12 cellular contexts compared by ENCODE assay signal in the genomic region with DNA sequence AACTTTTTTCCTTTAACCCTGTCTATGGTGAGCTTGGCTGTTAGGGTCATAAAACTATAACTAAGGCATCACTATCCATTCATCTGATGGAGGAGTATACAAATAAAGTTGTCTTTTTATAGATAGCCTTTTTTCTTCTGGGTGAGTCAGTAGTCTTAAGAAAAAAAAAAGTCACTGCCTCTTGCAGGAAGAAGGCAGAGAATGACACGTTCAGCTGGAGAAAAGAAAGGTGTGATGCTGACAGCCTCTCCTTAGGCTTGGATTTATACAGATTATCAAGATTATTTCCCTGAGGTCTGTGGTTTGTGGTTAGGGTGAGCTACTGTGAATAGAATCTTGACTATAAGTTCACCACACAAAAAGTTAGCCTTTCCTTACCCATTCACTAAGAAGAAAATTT. TPM values are rescaled to one million over a fixed set of nuclear protein-coding genes. Genes with fewer than 3 reads are reported as not detected.
A peak's percentile ranks its signal among the peaks of the same experiment; 100 is the strongest.
DNase-seq lines count a peak whose midpoint lies in the region; ATAC-seq and TF ChIP-seq lines count a peak whose summit lies in the region.
"Had no signal": no experiment of that assay in that cellular context is flagged by ENCODE, and none has a peak within 500 bp of the region (broad histone marks: within the 10 kb centered on the region; RNA-seq: fewer than 3 reads in every experiment).

No MANE protein-coding gene starts in this region.

- TF ChIP-seq CTCF in type B pancreatic cell (conservative IDR thresholded peaks at IDR 0.05), result no peak

- no peak for DNase-seq in activated naive CD8-positive, alpha-beta T cell treated with anti-CD3 and anti-CD28 coated beads, Interleukin-2, amount 50 U/mL, for 24 hours
- no peak for DNase-seq in activated naive CD8-positive, alpha-beta T cell treated with anti-CD3 and anti-CD28 coated beads for 36 hours
- DNase-seq in RPMI7951 (ENCODE audit: low read depth) (peak; percentile 69), fibroblast of peridontal ligament (ENCODE audit: extremely low read depth) (peak; percentile 71), type B pancreatic cell (ENCODE audit: extremely low spot score, unreplicated experiment) (no peak), COLO829 (ENCODE audit: low spot score) (no peak), DMS114 treated with DMSO at 0.1 percent for 48 hours (lab: John Stamatoyannopoulos, UW; ENCODE audit: unreplicated experiment) (no peak)
- no peak for DNase-seq in effector CD8-positive, alpha-beta T cell (lab: John Stamatoyannopoulos, UW)
- DNase-seq: NCI-H345, Peyer's patch, upper lobe of right lung had no signal

- H3K4me3 Mint-ChIP-seq in activated naive CD8-positive, alpha-beta T cell treated with anti-CD3 and anti-CD28 coated beads, Interleukin-2, amount 50 U/mL, for 24 hours, result no peak overlapping the region
- H3K4me3 Mint-ChIP-seq in activated naive CD8-positive, alpha-beta T cell treated with anti-CD3 and anti-CD28 coated beads for 36 hours, result no peak overlapping the region
- no peak overlapping the region for H3K4me3 Mint-ChIP-seq in type B pancreatic cell
- H3K4me3 Mint-ChIP-seq: central memory CD8-positive, alpha-beta T cell had no signal

- H3K27ac Mint-ChIP-seq in activated naive CD8-positive, alpha-beta T cell treated with anti-CD3 and anti-CD28 coated beads, Interleukin-2, amount 50 U/mL, for 24 hours, result no peak overlapping the region
- no peak overlapping the region for H3K27ac Mint-ChIP-seq in activated naive CD8-positive, alpha-beta T cell treated with anti-CD3 and anti-CD28 coated beads for 36 hours
- peak overlapping the region; percentile 43 for H3K27ac Mint-ChIP-seq in type B pancreatic cell

- peak; percentile 53 for ATAC-seq in activated naive CD8-positive, alpha-beta T cell treated with anti-CD3 and anti-CD28 coated beads, Interleukin-2, amount 50 U/mL, for 24 hours
- ATAC-seq: upper lobe of right lung had no signal

- no peaks in the 10 kb centered on the region for H3K9me3 Mint-ChIP-seq in activated naive CD8-positive, alpha-beta T cell treated with anti-CD3 and anti-CD28 coated beads, Interleukin-2, amount 50 U/mL, for 24 hours
- peaks cover 2% of the 10 kb centered on the region for H3K9me3 Mint-ChIP-seq in activated naive CD8-positive, alpha-beta T cell treated with anti-CD3 and anti-CD28 coated beads for 36 hours
- no peaks in the 10 kb centered on the region for H3K9me3 Mint-ChIP-seq in type B pancreatic cell
- H3K9me3 Mint-ChIP-seq: central memory CD8-positive, alpha-beta T cell had no signal

- no peaks in the 10 kb centered on the region for H3K36me3 Mint-ChIP-seq in activated naive CD8-positive, alpha-beta T cell treated with anti-CD3 and anti-CD28 coated beads, Interleukin-2, amount 50 U/mL, for 24 hours (ENCODE audit: low read depth)
- no peaks in the 10 kb centered on the region for H3K36me3 Mint-ChIP-seq in activated naive CD8-positive, alpha-beta T cell treated with anti-CD3 and anti-CD28 coated beads for 36 hours
- no peaks in the 10 kb centered on the region for H3K36me3 Mint-ChIP-seq in type B pancreatic cell

- peaks cover 21% of the 10 kb centered on the region for H3K27me3 Mint-ChIP-seq in activated naive CD8-positive, alpha-beta T cell treated with anti-CD3 and anti-CD28 coated beads, Interleukin-2, amount 50 U/mL, for 24 hours
- H3K27me3 Mint-ChIP-seq in activated naive CD8-positive, alpha-beta T cell treated with anti-CD3 and anti-CD28 coated beads for 36 hours, result peaks cover 34% of the 10 kb centered on the region
- H3K27me3 Mint-ChIP-seq in type B pancreatic cell, result peaks cover 4% of the 10 kb centered on the region

- peaks cover 8% of the 10 kb centered on the region for H3K4me1 Mint-ChIP-seq in activated naive CD8-positive, alpha-beta T cell treated with anti-CD3 and anti-CD28 coated beads, Interleukin-2, amount 50 U/mL, for 24 hours
- peaks cover 10% of the 10 kb centered on the region for H3K4me1 Mint-ChIP-seq in activated naive CD8-positive, alpha-beta T cell treated with anti-CD3 and anti-CD28 coated beads for 36 hours
- H3K4me1 Mint-ChIP-seq in type B pancreatic cell (ENCODE audit: unreplicated experiment), result peaks cover 21% of the 10 kb centered on the region
- H3K4me1 Mint-ChIP-seq: central memory CD8-positive, alpha-beta T cell had no signal

RNA-seq across cellular contexts. Expression of gene EPB41L4B, which starts 23.0 kb away (rescaled TPM):
- under 1 TPM; 0.74 TPM for total RNA-seq in activated naive CD8-positive, alpha-beta T cell treated with anti-CD3 and anti-CD28 coated beads for 36 hours
- total RNA-seq in RPMI7951 (2014; rRNA removed; shearing (Covaris generic)), result under 0.01 TPM in 1 of 2 replicates, not detected in the other
- total RNA-seq in type B pancreatic cell (ENCODE audit: low replicate concordance), result 14.4 and 29.1 TPM in 2 replicates

Comparison
In these comparisons a context has a peak if more than half of its experiments do, and no peak if none do; other contexts are left out.
1. DNase-seq: peak in RPMI7951 (single experiment) and fibroblast of peridontal ligament (single experiment); none in activated naive CD8-positive, alpha-beta T cell treated with anti-CD3 and anti-CD28 coated beads, Interleukin-2, amount 50 U/mL, for 24 hours (single experiment), activated naive CD8-positive, alpha-beta T cell treated with anti-CD3 and anti-CD28 coated beads for 36 hours (single experiment), type B pancreatic cell (single experiment), effector CD8-positive, alpha-beta T cell (single experiment), COLO829 (single experiment) and DMS114 treated with DMSO at 0.1 percent for 48 hours (single experiment).